8 cellular contexts compared by ENCODE assay signal in genomic region chr1:100351095-100351884, GRCh38. TPM values are rescaled to one million over a fixed set of nuclear protein-coding genes. Genes with fewer than 3 reads are reported as not detected.
A peak's percentile ranks its signal among the peaks of the same experiment; 100 is the strongest.
DNase-seq lines count a peak whose midpoint lies in the region; ATAC-seq, FAIRE-seq and TF ChIP-seq lines count a peak whose summit lies in the region.

No MANE protein-coding gene starts in this region.

- H3K4me3 Mint-ChIP-seq in activated T-helper 1 cell treated with anti-CD3 and anti-CD28 coated beads, Interleukin-12 subunit alpha, Interleukin-12 subunit beta, Interleukin-2, Interleukin-4 antibody, amounts not matched to agents 30 ng/mL and 10 ng/mL and 1 ng/mL, durations not matched to agents 14 hours and 24 hours and 36 hours: peak overlapping the region; percentile 93
- H3K4me3 Mint-ChIP-seq in naive thymus-derived CD8-positive, alpha-beta T cell: peak overlapping the region; percentile 95 to 100 (median 97)
- H3K4me3 Mint-ChIP-seq in stimulated activated naive B cell treated with anti-CD40 and anti-IgM and Interleukin-4, amounts not matched to agents 10 μg/mL and 1 μg/mL and 100 μg/mL, for 72 hours: peak overlapping the region; percentile 89 to 97

- peak overlapping the region; percentile 99 for H3K27ac Mint-ChIP-seq in activated T-helper 1 cell treated with anti-CD3 and anti-CD28 coated beads, Interleukin-12 subunit alpha, Interleukin-12 subunit beta, Interleukin-2, Interleukin-4 antibody, amounts not matched to agents 30 ng/mL and 10 ng/mL and 1 ng/mL, durations not matched to agents 14 hours and 24 hours and 36 hours
- peak overlapping the region; percentile 94 to 100 (median 98) for H3K27ac Mint-ChIP-seq in naive thymus-derived CD8-positive, alpha-beta T cell
- H3K27ac Mint-ChIP-seq in stimulated activated naive B cell treated with anti-CD40 and anti-IgM and Interleukin-4, amounts not matched to agents 10 μg/mL and 1 μg/mL and 100 μg/mL, for 72 hours: peak overlapping the region; percentile 96

- peak overlapping the region; percentile 83 for H3K4me3 ChIP-seq in fibroblast of mammary gland (ENCODE audit: control insufficient read depth, low read depth, low read length)

- POLR2A ChIA-PET in naive thymus-derived CD8-positive, alpha-beta T cell (lab: Charles Lee): interaction anchor here (0.6 to 4.9 kb wide), 23 partner anchors 14 to 238 kb away, joined by 3 to 51 read pairs (median 4); partner anchors contain the start of genes DBT, RTCA, SASS6 and TRMT13

- no peaks in the 10 kb centered on the region for H3K9me3 Mint-ChIP-seq in activated T-helper 1 cell treated with anti-CD3 and anti-CD28 coated beads, Interleukin-12 subunit alpha, Interleukin-12 subunit beta, Interleukin-2, Interleukin-4 antibody, amounts not matched to agents 30 ng/mL and 10 ng/mL and 1 ng/mL, durations not matched to agents 14 hours and 24 hours and 36 hours
- H3K9me3 Mint-ChIP-seq in naive thymus-derived CD8-positive, alpha-beta T cell: peaks cover 0 to 3% (median 0%) of the 10 kb centered on the region in 9 donors
- H3K9me3 Mint-ChIP-seq in stimulated activated naive B cell treated with anti-CD40 and anti-IgM and Interleukin-4, amounts not matched to agents 10 μg/mL and 1 μg/mL and 100 μg/mL, for 72 hours: no peaks in the 10 kb centered on the region

- peak; percentile 55 for FAIRE-seq in RCC 7860 (lab: Jason Lieb, UNC)

- TF ChIP-seq CTCF in fibroblast of mammary gland (conservative IDR thresholded peaks at IDR 0.05; ENCODE audit: control insufficient read depth, insufficient read depth, low read depth, low read length): peak; percentile 19

- DNase-seq in EH (ENCODE audit: low read depth) (peak; percentile 88), RCC 7860 (ENCODE audit: low spot score) (peak; percentile 78), fibroblast of mammary gland (ENCODE audit: low read depth) (peak; percentile 89)
- peak; percentile 85 for DNase-seq in activated T-helper 1 cell treated with anti-CD3 and anti-CD28 coated beads, Interleukin-12 subunit alpha, Interleukin-12 subunit beta, Interleukin-2, Interleukin-4 antibody, amounts not matched to agents 30 ng/mL and 10 ng/mL and 1 ng/mL, durations not matched to agents 14 hours and 24 hours and 36 hours (ENCODE audit: low spot score)
- DNase-seq in naive thymus-derived CD8-positive, alpha-beta T cell: peak; percentile 70 to 91 (median 84)
- peak; percentile 82 for DNase-seq in stimulated activated naive B cell treated with anti-CD40 and anti-IgM and Interleukin-4, amounts not matched to agents 10 μg/mL and 1 μg/mL and 100 μg/mL, for 72 hours

- H3K27me3 Mint-ChIP-seq in activated T-helper 1 cell treated with anti-CD3 and anti-CD28 coated beads, Interleukin-12 subunit alpha, Interleukin-12 subunit beta, Interleukin-2, Interleukin-4 antibody, amounts not matched to agents 30 ng/mL and 10 ng/mL and 1 ng/mL, durations not matched to agents 14 hours and 24 hours and 36 hours (ENCODE audit: insufficient read depth): peaks cover 2% of the 10 kb centered on the region
- H3K27me3 Mint-ChIP-seq in naive thymus-derived CD8-positive, alpha-beta T cell: peaks cover 0 to 3% (median 0%) of the 10 kb centered on the region in 5 donors
- no peaks in the 10 kb centered on the region for H3K27me3 Mint-ChIP-seq in stimulated activated naive B cell treated with anti-CD40 and anti-IgM and Interleukin-4, amounts not matched to agents 10 μg/mL and 1 μg/mL and 100 μg/mL, for 72 hours

- peak; percentile 52 for ATAC-seq in GM21825 (IDR thresholded peaks at IDR 0.05; ENCODE audit: unreplicated experiment)
- ATAC-seq in naive thymus-derived CD8-positive, alpha-beta T cell: peak; percentile 70 to 72
- ATAC-seq in stimulated activated naive B cell treated with anti-CD40 and anti-IgM and Interleukin-4, amounts not matched to agents 10 μg/mL and 1 μg/mL and 100 μg/mL, for 72 hours (replicated peaks): peak; percentile 71 to 72

- H3K9me3 ChIP-seq in KOPT-K1 (ENCODE audit: insufficient read depth, low read length, poor library complexity, severe bottlenecking): no peaks in the 10 kb centered on the region

- H3K36me3 ChIP-seq in KOPT-K1 (ENCODE audit: insufficient read depth, low read length): 0 out of 2 replicates have a peak, but pooled peaks cover 7% of the 10 kb centered on the region

- H3K36me3 Mint-ChIP-seq in activated T-helper 1 cell treated with anti-CD3 and anti-CD28 coated beads, Interleukin-12 subunit alpha, Interleukin-12 subunit beta, Interleukin-2, Interleukin-4 antibody, amounts not matched to agents 30 ng/mL and 10 ng/mL and 1 ng/mL, durations not matched to agents 14 hours and 24 hours and 36 hours (ENCODE audit: low read depth): peaks cover 16% of the 10 kb centered on the region
- H3K36me3 Mint-ChIP-seq in naive thymus-derived CD8-positive, alpha-beta T cell: peaks cover 0 to 16% (median 12%) of the 10 kb centered on the region in 3 donors
- peaks cover 2 to 9% of the 10 kb centered on the region in 2 donors for H3K36me3 Mint-ChIP-seq in stimulated activated naive B cell treated with anti-CD40 and anti-IgM and Interleukin-4, amounts not matched to agents 10 μg/mL and 1 μg/mL and 100 μg/mL, for 72 hours

- H3K27ac ChIP-seq in KOPT-K1 (ENCODE audit: low read depth, low read length, poor library complexity, severe bottlenecking): peak overlapping the region; percentile 85

- intact Hi-C loops in activated T-helper 1 cell treated with anti-CD3 and anti-CD28 coated beads, Interleukin-12 subunit alpha, Interleukin-12 subunit beta, Interleukin-2, Interleukin-4 antibody, amounts not matched to agents 30 ng/mL and 10 ng/mL and 1 ng/mL, durations not matched to agents 14 hours and 24 hours and 36 hours (cut with micrococcal nuclease): loop anchor here (1.0 to 2.0 kb wide), 6 partner anchors 49 to 545 kb away; partner anchors contain the start of genes DBT, RTCA and SLC30A7

- H3K4me1 Mint-ChIP-seq in activated T-helper 1 cell treated with anti-CD3 and anti-CD28 coated beads, Interleukin-12 subunit alpha, Interleukin-12 subunit beta, Interleukin-2, Interleukin-4 antibody, amounts not matched to agents 30 ng/mL and 10 ng/mL and 1 ng/mL, durations not matched to agents 14 hours and 24 hours and 36 hours (ENCODE audit: low read depth): peaks cover 42% of the 10 kb centered on the region
- peaks cover 30 to 45% (median 35%) of the 10 kb centered on the region in 4 donors for H3K4me1 Mint-ChIP-seq in naive thymus-derived CD8-positive, alpha-beta T cell
- H3K4me1 Mint-ChIP-seq in stimulated activated naive B cell treated with anti-CD40 and anti-IgM and Interleukin-4, amounts not matched to agents 10 μg/mL and 1 μg/mL and 100 μg/mL, for 72 hours: peaks cover 18 to 36% of the 10 kb centered on the region in 2 donors

RNA-seq across cellular contexts. Expression of gene CDC14A, which starts 1.0 kb away (rescaled TPM):
- 11.2 and 11.8 TPM in 2 replicates for total RNA-seq in activated T-helper 1 cell treated with anti-CD3 and anti-CD28 coated beads, Interleukin-12 subunit alpha, Interleukin-12 subunit beta, Interleukin-2, Interleukin-4 antibody, amounts not matched to agents 30 ng/mL and 10 ng/mL and 1 ng/mL, durations not matched to agents 14 hours and 24 hours and 36 hours
- 10 to 100 TPM; 61.9 to 63.4 TPM for total RNA-seq in naive thymus-derived CD8-positive, alpha-beta T cell
- polyA plus RNA-seq in naive thymus-derived CD8-positive, alpha-beta T cell: 10 to 100 TPM; 17.1 to 31.5 (median 24.9) TPM

Comparison
In these comparisons a context has a peak if more than half of its experiments do, and no peak if none do; other contexts are left out.
1. Peak in every context shown above with its lines: DNase-seq, ATAC-seq, H3K4me3 ChIP-seq and H3K27ac ChIP-seq.